Comparison of ENCODE assay signal across 8 cellular contexts in the genomic region with DNA sequence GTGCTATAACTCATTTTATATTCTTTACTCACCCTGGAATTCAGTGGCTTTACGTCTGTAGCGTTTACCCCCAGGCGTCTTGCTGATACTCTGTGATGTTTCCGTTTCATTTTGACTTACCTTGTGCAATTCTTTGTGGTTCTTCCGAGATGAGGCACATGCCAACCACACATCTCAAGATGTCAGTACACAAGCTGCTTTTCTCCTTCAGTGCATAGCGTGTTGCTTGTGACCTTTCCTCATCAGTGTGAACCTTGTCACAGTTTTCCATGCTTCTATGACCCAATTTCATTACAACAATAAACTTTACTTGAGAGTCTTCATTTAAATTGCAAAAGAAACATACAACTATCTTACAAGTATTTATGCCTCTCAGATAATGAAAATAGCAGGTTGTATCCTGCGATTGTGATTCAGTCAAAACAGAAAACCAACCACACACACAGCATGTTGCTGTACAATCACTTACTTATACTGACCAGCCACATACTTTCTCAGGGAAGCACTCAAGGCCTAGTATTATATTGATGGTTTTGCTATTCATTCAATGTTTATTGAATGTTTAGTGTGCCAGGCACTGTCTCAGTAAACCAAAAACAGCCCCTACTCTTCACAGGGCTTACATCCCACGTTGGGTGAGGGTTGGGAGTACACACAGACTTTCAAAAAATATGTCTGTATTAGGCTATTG. TPM values are rescaled to one million over a fixed set of nuclear protein-coding genes. Genes with fewer than 3 reads are reported as not detected.
DNase-seq lines count a peak whose midpoint lies in the region; ATAC-seq, FAIRE-seq and TF ChIP-seq lines count a peak whose summit lies in the region.
"Had no signal": no experiment of that assay in that cellular context is flagged by ENCODE, and none has a peak within 500 bp of the region (broad histone marks: within the 10 kb centered on the region; RNA-seq: fewer than 3 reads in every experiment).

No MANE protein-coding gene starts in this region.

- H3K4me1 Mint-ChIP-seq in WTC11 (peaks cover 24% of the 10 kb centered on the region), neural progenitor cell (peaks cover 23% of the 10 kb centered on the region), nephron progenitor cell (peaks cover 25% of the 10 kb centered on the region)

- no peak overlapping the region for H3K4me3 Mint-ChIP-seq in WTC11
- no peak overlapping the region for H3K4me3 Mint-ChIP-seq in neural progenitor cell
- no peak overlapping the region for H3K4me3 Mint-ChIP-seq in nephron progenitor cell

- H3K9me3 ChIP-seq in neural progenitor cell (ENCODE audit: low read depth) (peaks cover 5% of the 10 kb centered on the region), pancreas (no peaks in the 10 kb centered on the region)
- H3K9me3 ChIP-seq: ascending aorta had no signal

- H3K36me3 ChIP-seq in neural progenitor cell (no peaks in the 10 kb centered on the region), pancreas (no peaks in the 10 kb centered on the region)
- H3K36me3 ChIP-seq: ascending aorta had no signal

- FAIRE-seq in pancreas (lab: Jason Lieb, UNC) = no peak

- H3K27ac Mint-ChIP-seq in WTC11 (peak overlapping the region; percentile 1; the same call in 1 of the 2 replicates), neural progenitor cell (no peak overlapping the region), nephron progenitor cell (no peak overlapping the region)

- intact Hi-C loops in pancreas (cut with DNase I) = no loop called here

- H3K4me1 ChIP-seq in foreskin keratinocyte = peaks cover 22% of the 10 kb centered on the region
- peaks cover 15% of the 10 kb centered on the region for H3K4me1 ChIP-seq in neural progenitor cell
- H3K4me1 ChIP-seq in pancreas = peaks cover 0 to 5% (median 5%) of the 10 kb centered on the region in 3 donors

- H2AFZ ChIP-seq in neural progenitor cell (replicated peaks) = no peak overlapping the region

- TF ChIP-seq CTCF in WTC11 (IDR thresholded peaks at IDR 0.05) (no peak), foreskin keratinocyte (conservative IDR thresholded peaks at IDR 0.05) (peak; percentile 7), neural progenitor cell (IDR thresholded peaks at IDR 0.05) (no peak), pancreas (IDR thresholded peaks at IDR 0.05) (no peak), nephron progenitor cell (IDR thresholded peaks at IDR 0.05) (no peak)

- H3K36me3 Mint-ChIP-seq in WTC11 = peaks cover 23% of the 10 kb centered on the region
- H3K36me3 Mint-ChIP-seq in neural progenitor cell = no peaks in the 10 kb centered on the region
- peaks cover 5% of the 10 kb centered on the region for H3K36me3 Mint-ChIP-seq in nephron progenitor cell (ENCODE audit: low read depth)

- H3K79me2 ChIP-seq in neural progenitor cell (ENCODE audit: low read depth) = peaks cover 6% of the 10 kb centered on the region

- no peaks in the 10 kb centered on the region for H3K27me3 ChIP-seq in foreskin keratinocyte
- H3K27me3 ChIP-seq in neural progenitor cell = no peaks in the 10 kb centered on the region
- no peaks in the 10 kb centered on the region for H3K27me3 ChIP-seq in pancreas
- H3K27me3 ChIP-seq: ascending aorta had no signal

- no peak overlapping the region for H3K4me2 ChIP-seq in neural progenitor cell

- CTCF ChIA-PET in WTC11 (lab: Charles Lee) = no interaction called here

- ATAC-seq in GM19452 (IDR thresholded peaks at IDR 0.05; ENCODE audit: unreplicated experiment) (peak; percentile 79), HG03354 (IDR thresholded peaks at IDR 0.05; ENCODE audit: poor library complexity, severe bottlenecking, unreplicated experiment) (peak; percentile 78), WTC11 (no peak), foreskin keratinocyte (peak; percentile 80), pancreas (no peak)

- H3F3A ChIP-seq in neural progenitor cell (ENCODE audit: low read depth) = peaks cover 21% of the 10 kb centered on the region

- 88 to 93% methylated on average over 8 of the region's 8 CpGs for WGBS in pancreas, 2 donors

- peaks cover 14% of the 10 kb centered on the region for H3K9me3 Mint-ChIP-seq in WTC11
- H3K9me3 Mint-ChIP-seq in neural progenitor cell = peaks cover 6% of the 10 kb centered on the region
- H3K9me3 Mint-ChIP-seq in nephron progenitor cell = peaks cover 22% of the 10 kb centered on the region

- no peaks in the 10 kb centered on the region for H3K27me3 Mint-ChIP-seq in WTC11 (ENCODE audit: low read depth)
- peaks cover 8% of the 10 kb centered on the region for H3K27me3 Mint-ChIP-seq in neural progenitor cell (ENCODE audit: insufficient read depth, low read depth)
- H3K27me3 Mint-ChIP-seq in nephron progenitor cell (ENCODE audit: low read depth, poor library complexity) = peaks cover 4% of the 10 kb centered on the region

- DNase-seq in WTC11 (ENCODE audit: low spot score) (no peak), foreskin keratinocyte (peak; percentile 93 to 97), neural progenitor cell (ENCODE audit: low spot score) (no peak), pancreas (no peak), nephron progenitor cell (no peak)

- H3K4me3 ChIP-seq in neural progenitor cell = no peak overlapping the region
- H3K4me3 ChIP-seq in pancreas = no peak overlapping the region
- H3K4me3 ChIP-seq: ascending aorta had no signal

- no peak overlapping the region for H3K9ac ChIP-seq in neural progenitor cell

- no peaks in the 10 kb centered on the region for H4K20me1 ChIP-seq in neural progenitor cell (ENCODE audit: low read depth)

- H3K27ac ChIP-seq in foreskin keratinocyte = peak overlapping the region; percentile 55
- no peak overlapping the region for H3K27ac ChIP-seq in neural progenitor cell
- no peak overlapping the region for H3K27ac ChIP-seq in pancreas
- H3K27ac ChIP-seq: ascending aorta had no signal

- POLR2A ChIA-PET in WTC11 (lab: Charles Lee) = no interaction called here

TF ChIP-seq in WTC11, 78 proteins besides CTCF, POLR2A, EP300 and RAD21 (continues in another document):
- no peak for TF ChIP-seq TP53 (CRISPR knock-in tag; IDR thresholded peaks at IDR 0.05)
- TF ChIP-seq NR3C1 (CRISPR knock-in tag; conservative IDR thresholded peaks at IDR 0.05; ENCODE audit: low read depth) = no peak
- no peak for TF ChIP-seq ATF1 (CRISPR knock-in tag; IDR thresholded peaks at IDR 0.05)
- TF ChIP-seq, protein P1, sequence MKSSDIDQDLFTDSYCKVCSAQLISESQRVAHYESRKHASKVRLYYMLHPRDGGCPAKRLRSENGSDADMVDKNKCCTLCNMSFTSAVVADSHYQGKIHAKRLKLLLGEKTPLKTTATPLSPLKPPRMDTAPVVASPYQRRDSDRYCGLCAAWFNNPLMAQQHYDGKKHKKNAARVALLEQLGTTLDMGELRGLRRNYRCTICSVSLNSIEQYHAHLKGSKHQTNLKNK (CRISPR knock-in tag; IDR thresholded peaks at IDR 0.05) = no peak
- TF ChIP-seq, protein P2, sequence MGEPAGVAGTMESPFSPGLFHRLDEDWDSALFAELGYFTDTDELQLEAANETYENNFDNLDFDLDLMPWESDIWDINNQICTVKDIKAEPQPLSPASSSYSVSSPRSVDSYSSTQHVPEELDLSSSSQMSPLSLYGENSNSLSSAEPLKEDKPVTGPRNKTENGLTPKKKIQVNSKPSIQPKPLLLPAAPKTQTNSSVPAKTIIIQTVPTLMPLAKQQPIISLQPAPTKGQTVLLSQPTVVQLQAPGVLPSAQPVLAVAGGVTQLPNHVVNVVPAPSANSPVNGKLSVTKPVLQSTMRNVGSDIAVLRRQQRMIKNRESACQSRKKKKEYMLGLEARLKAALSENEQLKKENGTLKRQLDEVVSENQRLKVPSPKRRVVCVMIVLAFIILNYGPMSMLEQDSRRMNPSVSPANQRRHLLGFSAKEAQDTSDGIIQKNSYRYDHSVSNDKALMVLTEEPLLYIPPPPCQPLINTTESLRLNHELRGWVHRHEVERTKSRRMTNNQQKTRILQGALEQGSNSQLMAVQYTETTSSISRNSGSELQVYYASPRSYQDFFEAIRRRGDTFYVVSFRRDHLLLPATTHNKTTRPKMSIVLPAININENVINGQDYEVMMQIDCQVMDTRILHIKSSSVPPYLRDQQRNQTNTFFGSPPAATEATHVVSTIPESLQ (CRISPR knock-in tag; IDR thresholded peaks at IDR 0.05) = no peak
- TF ChIP-seq, protein P3, sequence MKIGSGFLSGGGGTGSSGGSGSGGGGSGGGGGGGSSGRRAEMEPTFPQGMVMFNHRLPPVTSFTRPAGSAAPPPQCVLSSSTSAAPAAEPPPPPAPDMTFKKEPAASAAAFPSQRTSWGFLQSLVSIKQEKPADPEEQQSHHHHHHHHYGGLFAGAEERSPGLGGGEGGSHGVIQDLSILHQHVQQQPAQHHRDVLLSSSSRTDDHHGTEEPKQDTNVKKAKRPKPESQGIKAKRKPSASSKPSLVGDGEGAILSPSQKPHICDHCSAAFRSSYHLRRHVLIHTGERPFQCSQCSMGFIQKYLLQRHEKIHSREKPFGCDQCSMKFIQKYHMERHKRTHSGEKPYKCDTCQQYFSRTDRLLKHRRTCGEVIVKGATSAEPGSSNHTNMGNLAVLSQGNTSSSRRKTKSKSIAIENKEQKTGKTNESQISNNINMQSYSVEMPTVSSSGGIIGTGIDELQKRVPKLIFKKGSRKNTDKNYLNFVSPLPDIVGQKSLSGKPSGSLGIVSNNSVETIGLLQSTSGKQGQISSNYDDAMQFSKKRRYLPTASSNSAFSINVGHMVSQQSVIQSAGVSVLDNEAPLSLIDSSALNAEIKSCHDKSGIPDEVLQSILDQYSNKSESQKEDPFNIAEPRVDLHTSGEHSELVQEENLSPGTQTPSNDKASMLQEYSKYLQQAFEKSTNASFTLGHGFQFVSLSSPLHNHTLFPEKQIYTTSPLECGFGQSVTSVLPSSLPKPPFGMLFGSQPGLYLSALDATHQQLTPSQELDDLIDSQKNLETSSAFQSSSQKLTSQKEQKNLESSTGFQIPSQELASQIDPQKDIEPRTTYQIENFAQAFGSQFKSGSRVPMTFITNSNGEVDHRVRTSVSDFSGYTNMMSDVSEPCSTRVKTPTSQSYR (CRISPR knock-in tag; IDR thresholded peaks at IDR 0.05) = no peak
- TF ChIP-seq, protein P4, sequence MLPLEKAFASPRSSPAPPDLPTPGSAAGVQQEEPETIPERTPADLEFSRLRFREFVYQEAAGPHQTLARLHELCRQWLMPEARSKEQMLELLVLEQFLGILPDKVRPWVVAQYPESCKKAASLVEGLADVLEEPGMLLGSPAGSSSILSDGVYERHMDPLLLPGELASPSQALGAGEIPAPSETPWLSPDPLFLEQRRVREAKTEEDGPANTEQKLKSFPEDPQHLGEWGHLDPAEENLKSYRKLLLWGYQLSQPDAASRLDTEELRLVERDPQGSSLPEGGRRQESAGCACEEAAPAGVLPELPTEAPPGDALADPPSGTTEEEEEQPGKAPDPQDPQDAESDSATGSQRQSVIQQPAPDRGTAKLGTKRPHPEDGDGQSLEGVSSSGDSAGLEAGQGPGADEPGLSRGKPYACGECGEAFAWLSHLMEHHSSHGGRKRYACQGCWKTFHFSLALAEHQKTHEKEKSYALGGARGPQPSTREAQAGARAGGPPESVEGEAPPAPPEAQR (CRISPR knock-in tag; IDR thresholded peaks at IDR 0.05) = no peak

RNA-seq across cellular contexts. Expression of gene TBL1XR1, which starts 4.6 kb away (rescaled TPM):
- 133 to 148 TPM (median 139 TPM) in 3 replicates for total RNA-seq in WTC11 (2021)
- total RNA-seq in foreskin keratinocyte = 100 and 107 TPM in 2 replicates
- polyA plus RNA-seq in foreskin keratinocyte = 25.8 and 29.6 TPM in 2 replicates
- 186 and 275 TPM in 2 replicates for total RNA-seq in neural progenitor cell (ENCODE audit: low replicate concordance)
- 10 to 100 TPM; 42.2 to 93.0 (median 51.0) TPM for total RNA-seq in pancreas
- 10 to 100 TPM; 14.1 to 15.2 TPM for polyA plus RNA-seq in pancreas

Comparison
In these comparisons a context has a peak if more than half of its experiments do, and no peak if none do; other contexts are left out.
1. ATAC-seq: peak in GM19452 (single experiment), HG03354 (single experiment) and foreskin keratinocyte (single experiment); none in WTC11 (single experiment) and pancreas (0 of 4).
2. DNase-seq: peak in foreskin keratinocyte (2 of 2); none in WTC11 (single experiment), neural progenitor cell (single experiment), pancreas (0 of 6) and nephron progenitor cell (single experiment).